13 cellular contexts compared by ENCODE assay signal in genomic region chr13:94988654-94989053, GRCh38.
DNase-seq lines count a peak whose midpoint lies in the region; ATAC-seq and TF ChIP-seq lines count a peak whose summit lies in the region.
"Had no signal": no experiment of that assay in that cellular context is flagged by ENCODE, and none has a peak within 500 bp of the region (broad histone marks: within the 10 kb centered on the region; RNA-seq: fewer than 3 reads in every experiment).

No MANE protein-coding gene starts in this region.

- in situ Hi-C loops in HAP-1 (cut with MboI; ENCODE audit: low sequenced_read_pairs) = no loop called here
- in situ Hi-C loops in SK-MEL-5 (cut with HindIII; ENCODE audit: low pct_unique_long_range_greater_than_20kb, low sequenced_read_pairs) = no loop called here
- in situ Hi-C loops in GM13977 (cut with MboI; ENCODE audit: low pct_unique_long_range_greater_than_20kb, low sequenced_read_pairs, unreplicated experiment) = no loop called here

- no peaks in the 10 kb centered on the region for H3K9me3 ChIP-seq in HAP-1

- no peaks in the 10 kb centered on the region for H3K36me3 ChIP-seq in HAP-1 (replicated peaks)

- H3K4me3 ChIP-seq in HAP-1 = no peak overlapping the region
- H3K4me3 ChIP-seq in epithelial cell of proximal tubule (ENCODE audit: low read depth, low read length) = no peak overlapping the region
- H3K4me3 ChIP-seq: SK-N-MC had no signal

- peak; percentile 61 for DNase-seq in ELF-1 (ENCODE audit: low read depth, low spot score)
- peak; percentile 49 to 51 for DNase-seq in HAP-1 (ENCODE audit: low spot score in 2 of 2)
- DNase-seq in SK-MEL-5 (ENCODE audit: low read depth, low spot score) = peak; percentile 72
- no peak for DNase-seq in epithelial cell of proximal tubule (ENCODE audit: low read depth)
- no peak for DNase-seq in NCI-H526 treated with DMSO at 0.1 percent for 48 hours (lab: John Stamatoyannopoulos, UW)
- no peak for DNase-seq in GM13977 (ENCODE audit: low spot score)
- DNase-seq: activated B cell treated with CpG ODN at 0.5 μM for 24 hours; activated naive CD8-positive, alpha-beta T cell treated with anti-CD3 and anti-CD28 coated beads for 36 hours; CD8-positive, alpha-beta T cell; central memory CD4-positive, alpha-beta T cell; NCI-H1048 had no signal

- H3K27me3 ChIP-seq in HAP-1 (ENCODE audit: low read depth) = no peaks in the 10 kb centered on the region

- H3K4me1 ChIP-seq in HAP-1 = peaks cover 45% of the 10 kb centered on the region

- no peak for ATAC-seq in GM21423 (IDR thresholded peaks at IDR 0.05; ENCODE audit: unreplicated experiment)
- ATAC-seq: CD8-positive, alpha-beta T cell had no signal

- TF ChIP-seq CTCF in epithelial cell of proximal tubule (conservative IDR thresholded peaks at IDR 0.05; ENCODE audit: low read depth, low read length) = peak; percentile 17
- TF ChIP-seq CTCF in GM13977 (IDR thresholded peaks at IDR 0.05; ENCODE audit: extremely low read depth, insufficient read depth, missing control alignments) = no peak

Comparison
In these comparisons a context has a peak if more than half of its experiments do, and no peak if none do; other contexts are left out.
1. DNase-seq: peak in ELF-1 (single experiment), HAP-1 (2 of 2) and SK-MEL-5 (single experiment); none in epithelial cell of proximal tubule (single experiment), NCI-H526 treated with DMSO at 0.1 percent for 48 hours (single experiment) and GM13977 (single experiment).